In genomic region chr1:48223372-48224081, GRCh38 we compare ENCODE assay signal across 22 cellular contexts. TPM values are rescaled to one million over a fixed set of nuclear protein-coding genes. Genes with fewer than 3 reads are reported as not detected.
DNase-seq lines count a peak whose midpoint lies in the region; ATAC-seq and TF ChIP-seq lines count a peak whose summit lies in the region.
"Had no signal": no experiment of that assay in that cellular context is flagged by ENCODE, and none has a peak within 500 bp of the region (broad histone marks: within the 10 kb centered on the region; RNA-seq: fewer than 3 reads in every experiment).

No MANE protein-coding gene starts in this region.

- H3K4me1 ChIP-seq in colonic mucosa = no peaks in the 10 kb centered on the region
- H3K4me1 ChIP-seq: neural progenitor cell had no signal

- peak overlapping the region; percentile 30 for H3K27ac ChIP-seq in colonic mucosa
- H3K27ac ChIP-seq: neural progenitor cell, thoracic aorta had no signal

- TF ChIP-seq CTCF in colonic mucosa (IDR thresholded peaks at IDR 0.05) (no peak), type B pancreatic cell (conservative IDR thresholded peaks at IDR 0.05) (no peak)
- no peak for TF ChIP-seq CTCF in activated CD8-positive, alpha-beta T cell treated with anti-CD3 and anti-CD28 coated beads for 36 hours (IDR thresholded peaks at IDR 0.05)

- no peak overlapping the region for H3K9ac ChIP-seq in colonic mucosa (ENCODE audit: low read depth in 2 of 2, low read length in 2 of 2)
- H3K9ac ChIP-seq: neural progenitor cell had no signal

- no peak overlapping the region for H3K4me3 Mint-ChIP-seq in type B pancreatic cell
- no peak overlapping the region for H3K4me3 Mint-ChIP-seq in activated CD8-positive, alpha-beta T cell treated with anti-CD3 and anti-CD28 coated beads for 36 hours
- H3K4me3 Mint-ChIP-seq: activated CD4-positive, alpha-beta T cell treated with anti-CD3 and anti-CD28 coated beads, Interleukin-2, amount 10 ng/mL, durations not matched to agents 24 days and 14 days; activated naive CD8-positive, alpha-beta T cell treated with anti-CD3 and anti-CD28 coated beads for 36 hours; CD4-positive, CD25-positive, alpha-beta regulatory T cell; neural progenitor cell; stimulated activated naive B cell treated with anti-CD40 and anti-IgM and Interleukin-4, amounts not matched to agents 10 μg/mL and 1 μg/mL and 100 μg/mL, for 72 hours had no signal

- no peaks in the 10 kb centered on the region for H3K27me3 ChIP-seq in colonic mucosa
- H3K27me3 ChIP-seq: neural progenitor cell had no signal

- CTCF ChIA-PET in activated CD8-positive, alpha-beta T cell treated with anti-CD3 and anti-CD28 coated beads for 36 hours (lab: Charles Lee) = interaction anchor here (0.8 kb wide), 1 partner anchor 20 kb away, joined by 3 read pairs; no protein-coding TSS in a partner anchor

- peaks cover 12% of the 10 kb centered on the region for H3K27me3 Mint-ChIP-seq in type B pancreatic cell
- H3K27me3 Mint-ChIP-seq in activated CD8-positive, alpha-beta T cell treated with anti-CD3 and anti-CD28 coated beads for 36 hours = no peaks in the 10 kb centered on the region
- H3K27me3 Mint-ChIP-seq: activated CD4-positive, alpha-beta T cell treated with anti-CD3 and anti-CD28 coated beads, Interleukin-2, amount 10 ng/mL, durations not matched to agents 24 days and 14 days; activated naive CD8-positive, alpha-beta T cell treated with anti-CD3 and anti-CD28 coated beads for 36 hours had no signal

- no peaks in the 10 kb centered on the region for H3K36me3 ChIP-seq in colonic mucosa
- H3K36me3 ChIP-seq: neural progenitor cell, thoracic aorta had no signal

- intact Hi-C loops in colonic mucosa (cut with DNase I) = no loop called here
- intact Hi-C loops in activated CD8-positive, alpha-beta T cell treated with anti-CD3 and anti-CD28 coated beads for 36 hours (cut with micrococcal nuclease) = no loop called here

- DNase-seq in HT-29 (ENCODE audit: low spot score) (peak; percentile 64), NCI-H345 (lab: John Stamatoyannopoulos, UW) (peak; percentile 57), colonic mucosa (no peak), mucosa of gallbladder (ENCODE audit: low spot score) (peak; percentile 70), type B pancreatic cell (ENCODE audit: extremely low spot score, unreplicated experiment) (no peak), NCI-H146 (lab: John Stamatoyannopoulos, UW) (no peak)
- no peak for DNase-seq in activated CD8-positive, alpha-beta T cell treated with anti-CD3 and anti-CD28 coated beads for 36 hours
- DNase-seq: activated CD4-positive, alpha-beta T cell treated with anti-CD3 and anti-CD28 coated beads, Interleukin-2, amount 10 ng/mL, durations not matched to agents 24 days and 14 days; activated CD8-positive, alpha-beta memory T cell treated with anti-CD3 and anti-CD28 coated beads, Interleukin-2, amount 50 U/mL, for 4 hours; activated naive CD8-positive, alpha-beta T cell treated with anti-CD3 and anti-CD28 coated beads for 36 hours; CD4-positive, CD25-positive, alpha-beta regulatory T cell; DND-41; left ventricle myocardium superior; NCI-H446; stimulated activated CD4-positive, alpha-beta T cell treated with anti-CD3 and anti-CD28 coated beads, Interleukin-2, amount 100 ng/mL, for 24 hours; stimulated activated naive B cell treated with anti-CD40 and anti-IgM and Interleukin-4, amounts not matched to agents 10 μg/mL and 1 μg/mL and 100 μg/mL, for 72 hours had no signal

- H3K9me3 Mint-ChIP-seq in type B pancreatic cell = no peaks in the 10 kb centered on the region
- H3K9me3 Mint-ChIP-seq in activated CD8-positive, alpha-beta T cell treated with anti-CD3 and anti-CD28 coated beads for 36 hours = no peaks in the 10 kb centered on the region
- H3K9me3 Mint-ChIP-seq: activated CD4-positive, alpha-beta T cell treated with anti-CD3 and anti-CD28 coated beads, Interleukin-2, amount 10 ng/mL, durations not matched to agents 24 days and 14 days; activated naive CD8-positive, alpha-beta T cell treated with anti-CD3 and anti-CD28 coated beads for 36 hours; activated T-helper 2 cell treated with anti-CD3 and anti-CD28 coated beads, Interferon-gamma antibody, Interleukin-2, Interleukin-4, amounts not matched to agents 10 μg/mL and 5 μg/mL and 100 μg/mL, durations not matched to agents 14 hours and 24 hours and 36 hours; CD4-positive, CD25-positive, alpha-beta regulatory T cell; neural progenitor cell; stimulated activated naive B cell treated with anti-CD40 and anti-IgM and Interleukin-4, amounts not matched to agents 10 μg/mL and 1 μg/mL and 100 μg/mL, for 72 hours had no signal

- H3K27ac Mint-ChIP-seq in type B pancreatic cell = no peak overlapping the region
- no peak overlapping the region for H3K27ac Mint-ChIP-seq in activated CD8-positive, alpha-beta T cell treated with anti-CD3 and anti-CD28 coated beads for 36 hours
- H3K27ac Mint-ChIP-seq: activated CD4-positive, alpha-beta T cell treated with anti-CD3 and anti-CD28 coated beads, Interleukin-2, amount 10 ng/mL, durations not matched to agents 24 days and 14 days; activated naive CD8-positive, alpha-beta T cell treated with anti-CD3 and anti-CD28 coated beads for 36 hours; activated T-helper 2 cell treated with anti-CD3 and anti-CD28 coated beads, Interferon-gamma antibody, Interleukin-2, Interleukin-4, amounts not matched to agents 10 μg/mL and 5 μg/mL and 100 μg/mL, durations not matched to agents 14 hours and 24 hours and 36 hours; CD4-positive, CD25-positive, alpha-beta regulatory T cell; neural progenitor cell; stimulated activated naive B cell treated with anti-CD40 and anti-IgM and Interleukin-4, amounts not matched to agents 10 μg/mL and 1 μg/mL and 100 μg/mL, for 72 hours had no signal

- POLR2A ChIA-PET in activated CD8-positive, alpha-beta T cell treated with anti-CD3 and anti-CD28 coated beads for 36 hours (lab: Charles Lee) = no interaction called here

- no peaks in the 10 kb centered on the region for H3K36me3 Mint-ChIP-seq in type B pancreatic cell
- no peaks in the 10 kb centered on the region for H3K36me3 Mint-ChIP-seq in activated CD8-positive, alpha-beta T cell treated with anti-CD3 and anti-CD28 coated beads for 36 hours (ENCODE audit: low read depth)
- H3K36me3 Mint-ChIP-seq: activated naive CD8-positive, alpha-beta T cell treated with anti-CD3 and anti-CD28 coated beads for 36 hours; CD4-positive, CD25-positive, alpha-beta regulatory T cell; neural progenitor cell had no signal

- H3K4me3 ChIP-seq in colonic mucosa = no peak overlapping the region
- H3K4me3 ChIP-seq: neural progenitor cell, thoracic aorta had no signal

- no peak for ATAC-seq in activated CD8-positive, alpha-beta T cell treated with anti-CD3 and anti-CD28 coated beads for 36 hours
- ATAC-seq: left ventricle myocardium superior; Right ventricle myocardium inferior; stimulated activated naive B cell treated with anti-CD40 and anti-IgM and Interleukin-4, amounts not matched to agents 10 μg/mL and 1 μg/mL and 100 μg/mL, for 72 hours had no signal

- peaks cover 7% of the 10 kb centered on the region for H3K4me1 Mint-ChIP-seq in type B pancreatic cell (ENCODE audit: unreplicated experiment)
- no peaks in the 10 kb centered on the region for H3K4me1 Mint-ChIP-seq in activated CD8-positive, alpha-beta T cell treated with anti-CD3 and anti-CD28 coated beads for 36 hours (ENCODE audit: low read depth)
- H3K4me1 Mint-ChIP-seq: activated CD4-positive, alpha-beta T cell treated with anti-CD3 and anti-CD28 coated beads, Interleukin-2, amount 10 ng/mL, durations not matched to agents 24 days and 14 days; activated naive CD8-positive, alpha-beta T cell treated with anti-CD3 and anti-CD28 coated beads for 36 hours; neural progenitor cell had no signal

- H3K9me3 ChIP-seq in colonic mucosa = no peaks in the 10 kb centered on the region
- H3K9me3 ChIP-seq: thoracic aorta had no signal

RNA-seq across cellular contexts. Expression of gene SLC5A9, which starts 1.0 kb away (rescaled TPM):
- total RNA-seq in HT-29 (2014; rRNA removed; shearing (Covaris generic)) = 0.91 and 2.3 TPM in 2 replicates
- 1 to 10 TPM; 1.4 to 3.2 TPM for total RNA-seq in colonic mucosa
- total RNA-seq in mucosa of gallbladder = 15.2 TPM
- total RNA-seq in type B pancreatic cell (ENCODE audit: low replicate concordance) = 1.6 and 2.1 TPM in 2 replicates
- total RNA-seq in activated CD8-positive, alpha-beta T cell treated with anti-CD3 and anti-CD28 coated beads for 36 hours = not detected
- total RNA-seq: activated CD4-positive, alpha-beta T cell treated with anti-CD3 and anti-CD28 coated beads, Interleukin-2, amount 10 ng/mL, durations not matched to agents 24 days and 14 days; activated naive CD8-positive, alpha-beta T cell treated with anti-CD3 and anti-CD28 coated beads for 36 hours; activated T-helper 2 cell treated with anti-CD3 and anti-CD28 coated beads, Interferon-gamma antibody, Interleukin-2, Interleukin-4, amounts not matched to agents 10 μg/mL and 5 μg/mL and 100 μg/mL, durations not matched to agents 14 hours and 24 hours and 36 hours; CD4-positive, CD25-positive, alpha-beta regulatory T cell; H4; skeletal muscle tissue; thoracic aorta had no signal

Comparison
In these comparisons a context has a peak if more than half of its experiments do, and no peak if none do; other contexts are left out.
1. DNase-seq: peak in HT-29 (single experiment), NCI-H345 (single experiment) and mucosa of gallbladder (single experiment); none in colonic mucosa (single experiment), type B pancreatic cell (single experiment), activated CD8-positive, alpha-beta T cell treated with anti-CD3 and anti-CD28 coated beads for 36 hours (single experiment) and NCI-H146 (single experiment).